ENCODE assay signal across 8 cellular contexts in the genomic region with DNA sequence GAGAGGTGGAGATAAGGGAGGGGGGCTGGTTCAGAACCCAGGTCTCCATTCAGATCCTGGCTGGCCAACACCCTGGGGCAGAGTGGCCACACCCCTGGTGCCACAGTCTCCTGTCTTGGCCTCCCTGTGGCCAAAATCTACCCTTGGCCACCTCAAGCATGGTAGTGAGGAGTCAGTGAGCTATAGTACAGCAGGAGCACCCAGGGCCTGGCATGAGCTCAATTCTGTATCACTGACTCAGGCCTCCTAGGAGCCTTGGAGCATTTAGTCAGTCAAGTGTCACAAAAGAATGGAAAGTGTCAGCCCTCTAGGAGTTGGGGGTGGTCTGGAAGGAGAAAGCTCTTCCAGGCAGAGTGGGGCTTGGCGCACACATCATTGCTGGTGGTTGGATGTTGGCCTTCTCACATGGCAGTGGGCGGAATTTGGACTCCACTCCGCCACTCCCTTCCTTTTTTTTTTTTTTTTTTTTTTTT. TPM values are rescaled to one million over a fixed set of nuclear protein-coding genes. Genes with fewer than 3 reads are reported as not detected.
A peak's percentile ranks its signal among the peaks of the same experiment; 100 is the strongest.
DNase-seq lines count a peak whose midpoint lies in the region; TF ChIP-seq lines count a peak whose summit lies in the region.

No MANE protein-coding gene starts in this region.

- H3K36me3 ChIP-seq in Peyer's patch: peaks cover 0 to 30% (median 0%) of the 10 kb centered on the region in 3 donors
- H3K36me3 ChIP-seq in effector memory CD4-positive, alpha-beta T cell (ENCODE audit: control insufficient read depth, insufficient read depth, low read length): peaks cover 33% of the 10 kb centered on the region

- no peaks in the 10 kb centered on the region for H3K9me3 ChIP-seq in Peyer's patch
- H3K9me3 ChIP-seq in effector memory CD4-positive, alpha-beta T cell (ENCODE audit: control insufficient read depth, low read length): no peaks in the 10 kb centered on the region

- H3K4me3 Mint-ChIP-seq in T-helper 2 cell treated with Interferon-gamma antibody and Interleukin-4, amounts not matched to agents 5 μg/mL and 100 μg/mL, for 36 hours: peak overlapping the region; percentile 49

- peaks cover 58% of the 10 kb centered on the region for H3K36me3 Mint-ChIP-seq in T-helper 2 cell treated with Interferon-gamma antibody and Interleukin-4, amounts not matched to agents 5 μg/mL and 100 μg/mL, for 36 hours (ENCODE audit: low read depth)

- peak overlapping the region; percentile 74 for H3K27ac Mint-ChIP-seq in T-helper 2 cell treated with Interferon-gamma antibody and Interleukin-4, amounts not matched to agents 5 μg/mL and 100 μg/mL, for 36 hours

- DNase-seq in T-helper 2 cell treated with Interferon-gamma antibody and Interleukin-4, amounts not matched to agents 5 μg/mL and 100 μg/mL, for 36 hours (ENCODE audit: low spot score): no peak
- DNase-seq in T-helper 2 cell: no peak
- DNase-seq in Peyer's patch: no peak
- no peak for DNase-seq in effector memory CD4-positive, alpha-beta T cell
- peak; percentile 52 for DNase-seq in stimulated activated CD8-positive, alpha-beta memory T cell treated with anti-CD3 and anti-CD28 coated beads, Interleukin-4, amount 100 ng/mL, for 48 hours
- no peak for DNase-seq in KG1 (lab: John Stamatoyannopoulos, UW)
- DNase-seq in substantia nigra (lab: John Stamatoyannopoulos, UW): no peak
- no peak for DNase-seq in GOT3 (lab: John Stamatoyannopoulos, UW)

- H3K4me3 ChIP-seq in Peyer's patch: no peak overlapping the region
- H3K4me3 ChIP-seq in effector memory CD4-positive, alpha-beta T cell (ENCODE audit: insufficient read depth, low read depth, low read length, poor library complexity, severe bottlenecking): no peak overlapping the region

- peak overlapping the region; percentile 62 to 98 (median 67) for H3K27ac ChIP-seq in Peyer's patch
- H3K27ac ChIP-seq in effector memory CD4-positive, alpha-beta T cell (ENCODE audit: insufficient read depth, low read length, poor library complexity, severe bottlenecking): peak overlapping the region; percentile 65
- H3K27ac ChIP-seq in substantia nigra (ENCODE audit: low read depth, low read length, poor library complexity, severe bottlenecking): no peak overlapping the region

- no peaks in the 10 kb centered on the region for H3K27me3 ChIP-seq in Peyer's patch
- H3K27me3 ChIP-seq in effector memory CD4-positive, alpha-beta T cell (replicated peaks; ENCODE audit: control insufficient read depth, insufficient read depth, low read length, poor library complexity, severe bottlenecking): no peaks in the 10 kb centered on the region

- H3K4me1 Mint-ChIP-seq in T-helper 2 cell treated with Interferon-gamma antibody and Interleukin-4, amounts not matched to agents 5 μg/mL and 100 μg/mL, for 36 hours (ENCODE audit: low read depth): peaks cover 54% of the 10 kb centered on the region

- H3K27me3 Mint-ChIP-seq in T-helper 2 cell treated with Interferon-gamma antibody and Interleukin-4, amounts not matched to agents 5 μg/mL and 100 μg/mL, for 36 hours (ENCODE audit: low read depth): no peaks in the 10 kb centered on the region

- no peaks in the 10 kb centered on the region for H3K9me3 Mint-ChIP-seq in T-helper 2 cell treated with Interferon-gamma antibody and Interleukin-4, amounts not matched to agents 5 μg/mL and 100 μg/mL, for 36 hours

- H3K4me1 ChIP-seq in Peyer's patch: peaks cover 3 to 61% (median 50%) of the 10 kb centered on the region in 4 donors
- peaks cover 67% of the 10 kb centered on the region for H3K4me1 ChIP-seq in effector memory CD4-positive, alpha-beta T cell (ENCODE audit: control insufficient read depth, insufficient read depth, low read length, poor library complexity, severe bottlenecking)

- TF ChIP-seq POLR2A in Peyer's patch (IDR thresholded peaks at IDR 0.05): no peak

- no peak for TF ChIP-seq CTCF in Peyer's patch (IDR thresholded peaks at IDR 0.05)

RNA-seq across cellular contexts. Expression of a gene that starts 6.6 kb away (rescaled TPM):
- 10 to 100 TPM in 1 of 4 donors, 1 to 10 TPM in 3; 2.8 to 65.2 (median 4.2) TPM for total RNA-seq in Peyer's patch

RNA-seq across cellular contexts. Expression of a gene that starts 10.4 kb away (rescaled TPM):
- total RNA-seq in Peyer's patch: 100 to 1,000 TPM; 363 to 861 (median 619) TPM

RNA-seq across cellular contexts. Expression of a gene that starts 12.5 kb away (rescaled TPM):
- 100 to 1,000 TPM in 3 of 4 donors, 10 to 100 TPM in 1; 90.0 to 368 (median 148) TPM for total RNA-seq in Peyer's patch

RNA-seq across cellular contexts. Expression of a gene that starts 25.6 kb away (rescaled TPM):
- total RNA-seq in Peyer's patch: not detected

RNA-seq across cellular contexts. Expression of a gene that starts 26.0 kb away (rescaled TPM):
- not detected for total RNA-seq in Peyer's patch
